Comparison of ENCODE assay signal across 22 cellular contexts in genomic region chr4:1017706-1018105, GRCh38. TPM values are rescaled to one million over a fixed set of nuclear protein-coding genes. Genes with fewer than 3 reads are reported as not detected.
"Had no signal": no experiment of that assay in that cellular context is flagged by ENCODE, and none has a peak within 500 bp of the region (broad histone marks: within the 10 kb centered on the region; RNA-seq: fewer than 3 reads in every experiment).

No MANE protein-coding gene starts in this region.

- H3K9me3 ChIP-seq: SJSA1 had no signal

- FAIRE-seq: RCC 7860 had no signal

- H3K4me3 ChIP-seq: SJSA1, SK-N-MC had no signal

- H3K27me3 ChIP-seq: SJSA1 had no signal

- H3K27ac ChIP-seq: HL-60, KMS-11, SJSA1, SK-N-MC had no signal

- H3K9ac ChIP-seq: KMS-11 had no signal

- H3K4me2 ChIP-seq: KMS-11 had no signal

- H3K4me1 ChIP-seq: SJSA1 had no signal

- DNase-seq: IMR-90, Kasumi-1, MV-4-11, NCI-H1048, NCI-H1105, NCI-H1436 treated with DMSO at 0.1 percent for 48 hours, NCI-H1694 treated with DMSO at 0.1 percent for 48 hours, NCI-H1930, NCI-H2081, NCI-H2107, NCI-H2227 treated with DMSO at 0.1 percent for 48 hours, NCI-H524, NCI-H69, NCI-H774, Right ventricle myocardium superior, RPMI8226, SIG-M5 had no signal

- H3K36me3 ChIP-seq: SJSA1 had no signal

RNA-seq across cellular contexts. Expression of gene SLC26A1, which starts 24.5 kb away (rescaled TPM):
- total RNA-seq: IMR-90, SJSA1 had no signal
